ENCODE assay signal across 8 cellular contexts in genomic region chr22:41478891-41479521, GRCh38. TPM values are rescaled to one million over a fixed set of nuclear protein-coding genes. Genes with fewer than 3 reads are reported as not detected.
DNase-seq lines count a peak whose midpoint lies in the region; ATAC-seq and TF ChIP-seq lines count a peak whose summit lies in the region.

No MANE protein-coding gene starts in this region.

- CTCF ChIA-PET in WTC11 (lab: Charles Lee): interaction anchor here (0.9 to 3.5 kb wide), 6 partner anchors 21 to 75 kb away, joined by 3 to 27 read pairs (median 6); no protein-coding TSS in a partner anchor

- peak overlapping the region in 2 of 5 donors; percentile 44 to 47 for H3K9ac ChIP-seq in subcutaneous abdominal adipose tissue (ENCODE audit: low read length in 5 of 5)

- no peak for DNase-seq in activated CD4-positive, CD25-positive, alpha-beta regulatory T cell (lab: John Stamatoyannopoulos, UW)
- no peak for DNase-seq in WTC11 (ENCODE audit: low spot score)
- DNase-seq in iris pigment epithelial cell (ENCODE audit: low read depth): peak; percentile 71
- no peak for DNase-seq in NCI-H1930 (lab: John Stamatoyannopoulos, UW)
- no peak for DNase-seq in NCI-H526 (lab: John Stamatoyannopoulos, UW)

- no peaks in the 10 kb centered on the region for H3K27me3 Mint-ChIP-seq in WTC11 (ENCODE audit: low read depth)

- POLR2A ChIA-PET in WTC11 (lab: Charles Lee): interaction anchor here (2.3 kb wide), 1 partner anchor 10 kb away, joined by 12 read pairs; the partner anchor contains the start of genes ACO2 and PHF5A

- ATAC-seq in activated CD4-positive, CD25-positive, alpha-beta regulatory T cell treated with anti-CD3 and anti-CD28 coated beads, Interleukin-2, amount 50 U/mL, for 24 hours: peak; percentile 32 to 59
- ATAC-seq in WTC11 (no peak), HG02981 (IDR thresholded peaks at IDR 0.05; ENCODE audit: unreplicated experiment) (no peak)

- H3K36me3 Mint-ChIP-seq in WTC11: no peaks in the 10 kb centered on the region

- H3K27ac Mint-ChIP-seq in WTC11: peak overlapping the region; percentile 26; the same call in 1 of the 2 replicates

- H3K27ac ChIP-seq in subcutaneous abdominal adipose tissue (ENCODE audit: low read depth, low read length): peak overlapping the region; percentile 68

- H3K9me3 Mint-ChIP-seq in WTC11: no peaks in the 10 kb centered on the region

- no peak for TF ChIP-seq CTCF in WTC11 (IDR thresholded peaks at IDR 0.05)

- H3K27me3 ChIP-seq in subcutaneous abdominal adipose tissue (ENCODE audit: control insufficient read depth in 5 of 5, insufficient read depth in 4 of 5, low read length in 5 of 5): no peaks in the 10 kb centered on the region

- peaks cover 40% of the 10 kb centered on the region for H3K4me1 Mint-ChIP-seq in WTC11

- H3K4me3 Mint-ChIP-seq in WTC11: no peak overlapping the region

- H3K4me1 ChIP-seq in subcutaneous abdominal adipose tissue (ENCODE audit: control insufficient read depth in 5 of 5, insufficient read depth in 5 of 5, low read length in 5 of 5): peaks cover 12 to 54% (median 52%) of the 10 kb centered on the region in 5 donors

- H3K36me3 ChIP-seq in subcutaneous abdominal adipose tissue (ENCODE audit: control insufficient read depth in 5 of 5, insufficient read depth in 5 of 5, low read length in 5 of 5): peaks cover 0 to 2% (median 0%) of the 10 kb centered on the region in 5 donors

- peak overlapping the region in 1 of 5 donors; percentile 9 for H3K4me3 ChIP-seq in subcutaneous abdominal adipose tissue (ENCODE audit: low read depth in 1 of 5, low read length in 5 of 5)

- H3K9me3 ChIP-seq in subcutaneous abdominal adipose tissue (ENCODE audit: control insufficient read depth in 5 of 5, low read length in 5 of 5): no peaks in the 10 kb centered on the region

TF ChIP-seq in WTC11, 78 proteins besides CTCF, POLR2A, EP300 and RAD21:
- no peak for TF ChIP-seq GTF2I (CRISPR knock-in tag; conservative IDR thresholded peaks at IDR 0.05)
- TF ChIP-seq ZSCAN18 (CRISPR knock-in tag; IDR thresholded peaks at IDR 0.05): no peak
- no peak for TF ChIP-seq EMX1 (CRISPR knock-in tag; IDR thresholded peaks at IDR 0.05)
- no peak for TF ChIP-seq ELF4 (CRISPR knock-in tag; IDR thresholded peaks at IDR 0.05; ENCODE audit: low read depth)
- TF ChIP-seq RELA (CRISPR knock-in tag; IDR thresholded peaks at IDR 0.05; ENCODE audit: borderline replicate concordance): no peak
- no peak for TF ChIP-seq ZNF416 (CRISPR knock-in tag; IDR thresholded peaks at IDR 0.05)
- TF ChIP-seq USF2 (CRISPR knock-in tag; IDR thresholded peaks at IDR 0.05): no peak
- no peak for TF ChIP-seq ZNF317 (CRISPR knock-in tag; IDR thresholded peaks at IDR 0.05; ENCODE audit: borderline replicate concordance, low read depth)
- TF ChIP-seq JAZF1 (CRISPR knock-in tag; IDR thresholded peaks at IDR 0.05): no peak
- TF ChIP-seq ATF6 (CRISPR knock-in tag; IDR thresholded peaks at IDR 0.05): no peak
- TF ChIP-seq TEAD4 (CRISPR knock-in tag; IDR thresholded peaks at IDR 0.05): no peak
- TF ChIP-seq JUN (CRISPR knock-in tag; IDR thresholded peaks at IDR 0.05): no peak
- TF ChIP-seq HMGXB4 (CRISPR knock-in tag; IDR thresholded peaks at IDR 0.05): no peak
- TF ChIP-seq E2F4 (CRISPR knock-in tag; IDR thresholded peaks at IDR 0.05; ENCODE audit: borderline replicate concordance, low read depth): no peak
- TF ChIP-seq ERG (CRISPR knock-in tag; IDR thresholded peaks at IDR 0.05): no peak
- no peak for TF ChIP-seq NR2C2 (CRISPR knock-in tag; IDR thresholded peaks at IDR 0.05)
- no peak for TF ChIP-seq FOXJ3 (CRISPR knock-in tag; IDR thresholded peaks at IDR 0.05; ENCODE audit: borderline replicate concordance)
TF ChIP-seq in WTC11: peak in this region for 0.

RNA-seq across cellular contexts. Expression of gene ACO2, which starts 10.1 kb away (rescaled TPM):
- total RNA-seq in WTC11 (2021): 98.3 to 104 TPM (median 99.3 TPM) in 3 replicates

RNA-seq across cellular contexts. Expression of gene PHF5A, which starts 10.5 kb away (rescaled TPM):
- total RNA-seq in WTC11 (2021): 93.1 to 99.6 TPM (median 97.9 TPM) in 3 replicates

RNA-seq across cellular contexts. Expression of gene TOB2, which starts 32.4 kb away (rescaled TPM):
- total RNA-seq in WTC11 (2021): 46.6 to 52.2 TPM (median 49.4 TPM) in 3 replicates

Comparison
In these comparisons a context has a peak if more than half of its experiments do, and no peak if none do; other contexts are left out.
1. ATAC-seq: peak in activated CD4-positive, CD25-positive, alpha-beta regulatory T cell treated with anti-CD3 and anti-CD28 coated beads, Interleukin-2, amount 50 U/mL, for 24 hours (2 of 2); none in WTC11 (single experiment) and HG02981 (single experiment).